ENCODE assay signal across 1 cellular context in the genomic region with DNA sequence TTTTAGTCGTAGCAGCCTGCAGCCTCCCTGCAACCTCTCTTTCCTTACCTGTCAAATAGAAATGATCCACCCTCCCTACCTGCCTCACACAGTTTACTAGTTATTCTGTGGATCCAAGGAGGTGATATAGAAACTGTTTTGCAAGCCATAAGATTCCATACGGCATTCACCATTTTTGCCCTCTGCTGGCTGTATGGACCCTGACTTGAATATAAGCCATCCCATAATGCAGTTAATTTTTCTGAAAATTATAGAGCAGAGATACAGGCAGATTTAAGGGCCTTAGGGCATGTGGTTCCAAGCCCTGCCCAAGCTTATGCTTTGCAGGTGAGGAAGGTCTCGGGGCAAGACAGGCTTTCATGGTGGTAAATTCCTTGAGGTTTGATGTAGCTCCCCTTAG.
TF ChIP-seq lines count a peak whose summit lies in the region.

No MANE protein-coding gene starts in this region.

TF ChIP-seq in HepG2, 621 proteins besides CTCF, POLR2A, EP300 and RAD21:
- TF ChIP-seq, protein P1, sequence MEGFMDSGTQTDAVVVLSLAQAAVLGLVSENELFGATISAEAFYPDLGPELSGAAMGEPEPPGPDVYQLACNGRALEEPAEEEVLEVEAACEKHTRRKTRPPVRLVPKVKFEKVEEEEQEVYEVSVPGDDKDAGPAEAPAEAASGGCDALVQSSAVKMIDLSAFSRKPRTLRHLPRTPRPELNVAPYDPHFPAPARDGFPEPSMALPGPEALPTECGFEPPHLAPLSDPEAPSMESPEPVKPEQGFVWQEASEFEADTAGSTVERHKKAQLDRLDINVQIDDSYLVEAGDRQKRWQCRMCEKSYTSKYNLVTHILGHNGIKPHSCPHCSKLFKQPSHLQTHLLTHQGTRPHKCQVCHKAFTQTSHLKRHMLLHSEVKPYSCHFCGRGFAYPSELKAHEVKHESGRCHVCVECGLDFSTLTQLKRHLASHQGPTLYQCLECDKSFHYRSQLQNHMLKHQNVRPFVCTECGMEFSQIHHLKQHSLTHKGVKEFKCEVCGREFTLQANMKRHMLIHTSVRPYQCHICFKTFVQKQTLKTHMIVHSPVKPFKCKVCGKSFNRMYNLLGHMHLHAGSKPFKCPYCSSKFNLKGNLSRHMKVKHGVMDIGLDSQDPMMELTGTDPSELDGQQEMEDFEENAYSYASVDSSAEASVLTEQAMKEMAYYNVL (CRISPR knock-in tag; IDR thresholded peaks at IDR 0.05; ENCODE audit: borderline replicate concordance) = no peak
- TF ChIP-seq SMC3 (IDR thresholded peaks at IDR 0.05; ENCODE audit: low read length) = peak; percentile 27; the same call in 1 of the 2 replicates
- peak; percentile 44 for TF ChIP-seq STAG1 (CRISPR knock-in tag; IDR thresholded peaks at IDR 0.05)
